Comparison of ENCODE assay signal across 9 cellular contexts in the genomic region with DNA sequence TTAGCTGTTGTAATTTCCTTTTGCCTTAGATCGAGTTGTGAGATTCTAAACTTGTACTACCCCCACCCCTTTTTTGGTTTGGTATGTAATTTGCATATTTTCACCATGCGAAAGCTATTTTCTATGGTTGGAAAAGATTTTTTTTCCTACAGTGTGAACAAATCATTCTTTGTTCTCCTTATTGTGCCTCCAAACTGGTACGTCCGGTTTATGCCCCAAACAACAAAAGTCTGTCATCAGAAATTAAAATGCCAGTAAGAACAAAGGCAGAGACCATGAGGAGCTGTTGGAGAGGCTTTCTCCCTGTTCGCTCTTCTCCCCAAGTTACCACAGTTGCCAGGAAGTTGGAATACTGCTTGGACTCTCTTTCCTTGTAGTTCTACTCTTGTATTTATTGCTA.
DNase-seq lines count a peak whose midpoint lies in the region; TF ChIP-seq lines count a peak whose summit lies in the region.
"Had no signal": no experiment of that assay in that cellular context is flagged by ENCODE, and none has a peak within 500 bp of the region (broad histone marks: within the 10 kb centered on the region; RNA-seq: fewer than 3 reads in every experiment).

No MANE protein-coding gene starts in this region.

- intact Hi-C loops in prostate gland (cut with DNase I), result no loop called here
- intact Hi-C loops in posterior cingulate gyrus (cut with DNase I), result no loop called here

- peak overlapping the region; percentile 82 for H3K9ac ChIP-seq in SK-N-MC (ENCODE audit: insufficient read length)

- H3K36me3 ChIP-seq in SK-N-MC (ENCODE audit: insufficient read depth, low read length), result no peaks in the 10 kb centered on the region
- H3K36me3 ChIP-seq in prostate gland, result no peaks in the 10 kb centered on the region

- no peaks in the 10 kb centered on the region for H3K27me3 ChIP-seq in prostate gland (replicated peaks; ENCODE audit: insufficient read depth)

- H3K4me3 Mint-ChIP-seq in activated naive CD8-positive, alpha-beta T cell treated with anti-CD3 and anti-CD28 coated beads for 36 hours, result no peak overlapping the region

- H3K9me3 ChIP-seq in SK-N-MC (ENCODE audit: low read depth, low read length) (no peaks in the 10 kb centered on the region), prostate gland (no peaks in the 10 kb centered on the region)

- no peak for TF ChIP-seq CTCF in foreskin fibroblast (IDR thresholded peaks at IDR 0.05; ENCODE audit: low read depth, low read length)
- TF ChIP-seq CTCF in prostate gland (IDR thresholded peaks at IDR 0.05), result no peak

- no peaks in the 10 kb centered on the region for H3K4me1 ChIP-seq in prostate gland (replicated peaks)

- H3K27ac ChIP-seq in SK-N-MC, result peak overlapping the region; percentile 98
- H3K27ac ChIP-seq in prostate gland, result peak overlapping the region; percentile 67 to 76

- H3K27ac Mint-ChIP-seq in activated naive CD8-positive, alpha-beta T cell treated with anti-CD3 and anti-CD28 coated beads for 36 hours, result no peak overlapping the region

- TF ChIP-seq POLR2A in prostate gland (IDR thresholded peaks at IDR 0.05), result no peak

- WGBS in prostate gland, result 17% methylated on average over 5 of the region's 5 CpGs

- DNase-seq in GM04504 (ENCODE audit: low read depth) (peak; percentile 10), SK-N-MC (ENCODE audit: low read depth, low spot score) (peak; percentile 50), foreskin fibroblast (peak; percentile 10 to 49), prostate gland (ENCODE audit: low spot score) (peak; percentile 47), posterior cingulate gyrus (no peak), NCI-H1694 treated with DMSO at 0.1 percent for 48 hours (lab: John Stamatoyannopoulos, UW) (no peak)
- no peak for DNase-seq in stimulated activated naive CD4-positive, alpha-beta T cell treated with Interleukin-2 at 50 U/mL for 16 hours (lab: John Stamatoyannopoulos, UW)
- DNase-seq in activated naive CD8-positive, alpha-beta T cell treated with anti-CD3 and anti-CD28 coated beads for 36 hours, result no peak
- DNase-seq: NCI-H1436 had no signal

- peaks cover 2% of the 10 kb centered on the region for H3K4me1 Mint-ChIP-seq in activated naive CD8-positive, alpha-beta T cell treated with anti-CD3 and anti-CD28 coated beads for 36 hours

- H3K36me3 Mint-ChIP-seq in activated naive CD8-positive, alpha-beta T cell treated with anti-CD3 and anti-CD28 coated beads for 36 hours, result peaks cover 2% of the 10 kb centered on the region

- no peaks in the 10 kb centered on the region for H3K27me3 Mint-ChIP-seq in activated naive CD8-positive, alpha-beta T cell treated with anti-CD3 and anti-CD28 coated beads for 36 hours

- H3K4me3 ChIP-seq in SK-N-MC (peak overlapping the region; percentile 75), foreskin fibroblast (ENCODE audit: low read depth in 1 of 2, low read length in 2 of 2) (peak overlapping the region; percentile 33 to 35), prostate gland (peak overlapping the region; percentile 1 to 3)

- peaks cover 3% of the 10 kb centered on the region for H3K9me3 Mint-ChIP-seq in activated naive CD8-positive, alpha-beta T cell treated with anti-CD3 and anti-CD28 coated beads for 36 hours

Comparison
In these comparisons a context has a peak if more than half of its experiments do, and no peak if none do; other contexts are left out.
1. DNase-seq: peak in GM04504 (single experiment), SK-N-MC (single experiment), foreskin fibroblast (2 of 2) and prostate gland (single experiment); none in stimulated activated naive CD4-positive, alpha-beta T cell treated with Interleukin-2 at 50 U/mL for 16 hours (single experiment), posterior cingulate gyrus (0 of 10), NCI-H1694 treated with DMSO at 0.1 percent for 48 hours (single experiment) and activated naive CD8-positive, alpha-beta T cell treated with anti-CD3 and anti-CD28 coated beads for 36 hours (single experiment).
2. H3K4me3 ChIP-seq: peak in every context shown above with its lines; median percentile 75 in SK-N-MC; 34 in foreskin fibroblast; 2 in prostate gland.